Comparison of ENCODE assay signal across 8 cellular contexts in the genomic region with DNA sequence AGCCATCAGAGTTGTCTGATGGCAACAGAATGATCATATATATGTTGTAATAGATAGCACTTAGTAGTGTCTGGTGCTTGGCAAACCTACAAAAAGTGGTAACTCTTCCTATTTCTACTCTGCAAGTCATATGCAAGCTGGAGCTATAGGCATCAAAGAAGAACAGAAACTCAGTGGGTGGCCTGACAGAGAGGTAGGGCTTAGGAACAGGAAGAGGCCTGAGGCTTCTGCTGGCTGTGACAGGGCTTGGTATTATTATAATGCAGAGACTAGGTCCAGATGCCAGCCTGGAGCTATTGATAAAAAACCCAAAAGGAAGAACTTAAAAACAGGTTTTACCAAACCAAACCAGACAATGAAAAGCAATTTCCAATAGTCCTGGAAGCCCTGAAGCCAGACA. TPM values are rescaled to one million over a fixed set of nuclear protein-coding genes. Genes with fewer than 3 reads are reported as not detected.
A peak's percentile ranks its signal among the peaks of the same experiment; 100 is the strongest.
DNase-seq lines count a peak whose midpoint lies in the region; ATAC-seq and TF ChIP-seq lines count a peak whose summit lies in the region.

No MANE protein-coding gene starts in this region.

- ATAC-seq in GM21367 (IDR thresholded peaks at IDR 0.05; ENCODE audit: unreplicated experiment) (peak; percentile 66), HG03520 (IDR thresholded peaks at IDR 0.05; ENCODE audit: unreplicated experiment) (peak; percentile 39), Right ventricle myocardium inferior (no peak), GM21737 (IDR thresholded peaks at IDR 0.05; ENCODE audit: unreplicated experiment) (no peak)

- peaks cover 26% of the 10 kb centered on the region for H3K4me1 Mint-ChIP-seq in activated T-helper 2 cell treated with anti-CD3 and anti-CD28 coated beads, Interferon-gamma antibody, Interleukin-2, Interleukin-4, amounts not matched to agents 10 μg/mL and 5 μg/mL and 100 μg/mL, durations not matched to agents 14 hours and 24 hours and 36 hours (ENCODE audit: low read depth)

- intact Hi-C loops in activated T-helper 2 cell treated with anti-CD3 and anti-CD28 coated beads, Interferon-gamma antibody, Interleukin-2, Interleukin-4, amounts not matched to agents 10 μg/mL and 5 μg/mL and 100 μg/mL, durations not matched to agents 14 hours and 24 hours and 36 hours (cut with micrococcal nuclease) = loop anchor here (1.0 kb wide), 1 partner anchor 31 kb away; no protein-coding TSS in a partner anchor
- intact Hi-C loops in Right ventricle myocardium inferior (cut with DNase I) = no loop called here

- peak overlapping the region; percentile 11 for H3K4me3 Mint-ChIP-seq in activated T-helper 2 cell treated with anti-CD3 and anti-CD28 coated beads, Interferon-gamma antibody, Interleukin-2, Interleukin-4, amounts not matched to agents 10 μg/mL and 5 μg/mL and 100 μg/mL, durations not matched to agents 14 hours and 24 hours and 36 hours (ENCODE audit: low read depth)

- H3K27me3 Mint-ChIP-seq in activated T-helper 2 cell treated with anti-CD3 and anti-CD28 coated beads, Interferon-gamma antibody, Interleukin-2, Interleukin-4, amounts not matched to agents 10 μg/mL and 5 μg/mL and 100 μg/mL, durations not matched to agents 14 hours and 24 hours and 36 hours (ENCODE audit: low read depth) = no peaks in the 10 kb centered on the region

- H3K36me3 Mint-ChIP-seq in activated T-helper 2 cell treated with anti-CD3 and anti-CD28 coated beads, Interferon-gamma antibody, Interleukin-2, Interleukin-4, amounts not matched to agents 10 μg/mL and 5 μg/mL and 100 μg/mL, durations not matched to agents 14 hours and 24 hours and 36 hours (ENCODE audit: low read depth) = peaks cover 70% of the 10 kb centered on the region

- no peak for TF ChIP-seq CTCF in GM12864 (IDR thresholded peaks at IDR 0.05; ENCODE audit: low read depth, low read length, missing control alignments)

- H3K27ac Mint-ChIP-seq in activated T-helper 2 cell treated with anti-CD3 and anti-CD28 coated beads, Interferon-gamma antibody, Interleukin-2, Interleukin-4, amounts not matched to agents 10 μg/mL and 5 μg/mL and 100 μg/mL, durations not matched to agents 14 hours and 24 hours and 36 hours = peak overlapping the region; percentile 84

- no peaks in the 10 kb centered on the region for H3K9me3 Mint-ChIP-seq in activated T-helper 2 cell treated with anti-CD3 and anti-CD28 coated beads, Interferon-gamma antibody, Interleukin-2, Interleukin-4, amounts not matched to agents 10 μg/mL and 5 μg/mL and 100 μg/mL, durations not matched to agents 14 hours and 24 hours and 36 hours

- peak; percentile 76 for DNase-seq in GM12864 (ENCODE audit: low read depth)
- no peak for DNase-seq in activated T-helper 2 cell treated with anti-CD3 and anti-CD28 coated beads, Interferon-gamma antibody, Interleukin-2, Interleukin-4, amounts not matched to agents 10 μg/mL and 5 μg/mL and 100 μg/mL, durations not matched to agents 14 hours and 24 hours and 36 hours (ENCODE audit: low spot score)
- DNase-seq in Right ventricle myocardium inferior (ENCODE audit: missing footprints) = no peak
- DNase-seq in DMS153 treated with DMSO at 0.1 percent for 48 hours (lab: John Stamatoyannopoulos, UW; ENCODE audit: unreplicated experiment) = no peak
- no peak for DNase-seq in COLO829 (ENCODE audit: low spot score)

- peak overlapping the region; percentile 16; the same call in 1 of the 2 replicates for H3K4me3 ChIP-seq in GM12864 (ENCODE audit: low read depth, low read length)

RNA-seq across cellular contexts. Expression of gene DIAPH1, which starts 4.4 kb away (rescaled TPM):
- total RNA-seq in activated T-helper 2 cell treated with anti-CD3 and anti-CD28 coated beads, Interferon-gamma antibody, Interleukin-2, Interleukin-4, amounts not matched to agents 10 μg/mL and 5 μg/mL and 100 μg/mL, durations not matched to agents 14 hours and 24 hours and 36 hours = 228 and 234 TPM in 2 replicates
- total RNA-seq in Right ventricle myocardium inferior = 36.1 TPM

RNA-seq across cellular contexts. Expression of gene HDAC3, which starts 13.5 kb away (rescaled TPM):
- 92.4 and 95.2 TPM in 2 replicates for total RNA-seq in activated T-helper 2 cell treated with anti-CD3 and anti-CD28 coated beads, Interferon-gamma antibody, Interleukin-2, Interleukin-4, amounts not matched to agents 10 μg/mL and 5 μg/mL and 100 μg/mL, durations not matched to agents 14 hours and 24 hours and 36 hours
- total RNA-seq in Right ventricle myocardium inferior = 29.9 TPM

RNA-seq across cellular contexts. Expression of gene RELL2, which starts 13.6 kb away (rescaled TPM):
- 15.9 and 16.1 TPM in 2 replicates for total RNA-seq in activated T-helper 2 cell treated with anti-CD3 and anti-CD28 coated beads, Interferon-gamma antibody, Interleukin-2, Interleukin-4, amounts not matched to agents 10 μg/mL and 5 μg/mL and 100 μg/mL, durations not matched to agents 14 hours and 24 hours and 36 hours
- 0.78 TPM for total RNA-seq in Right ventricle myocardium inferior

RNA-seq across cellular contexts. Expression of gene FCHSD1, which starts 28.0 kb away (rescaled TPM):
- 37.4 and 42.8 TPM in 2 replicates for total RNA-seq in activated T-helper 2 cell treated with anti-CD3 and anti-CD28 coated beads, Interferon-gamma antibody, Interleukin-2, Interleukin-4, amounts not matched to agents 10 μg/mL and 5 μg/mL and 100 μg/mL, durations not matched to agents 14 hours and 24 hours and 36 hours
- total RNA-seq in Right ventricle myocardium inferior = 4.5 TPM

RNA-seq across cellular contexts. Expression of gene ARAP3, which starts 58.8 kb away (rescaled TPM):
- 9.9 and 10.5 TPM in 2 replicates for total RNA-seq in activated T-helper 2 cell treated with anti-CD3 and anti-CD28 coated beads, Interferon-gamma antibody, Interleukin-2, Interleukin-4, amounts not matched to agents 10 μg/mL and 5 μg/mL and 100 μg/mL, durations not matched to agents 14 hours and 24 hours and 36 hours
- total RNA-seq in Right ventricle myocardium inferior = 14.7 TPM

Comparison
In these comparisons a context has a peak if more than half of its experiments do, and no peak if none do; other contexts are left out.
1. ATAC-seq: peak in GM21367 (single experiment) and HG03520 (single experiment); none in Right ventricle myocardium inferior (single experiment) and GM21737 (single experiment).